In the genomic region with DNA sequence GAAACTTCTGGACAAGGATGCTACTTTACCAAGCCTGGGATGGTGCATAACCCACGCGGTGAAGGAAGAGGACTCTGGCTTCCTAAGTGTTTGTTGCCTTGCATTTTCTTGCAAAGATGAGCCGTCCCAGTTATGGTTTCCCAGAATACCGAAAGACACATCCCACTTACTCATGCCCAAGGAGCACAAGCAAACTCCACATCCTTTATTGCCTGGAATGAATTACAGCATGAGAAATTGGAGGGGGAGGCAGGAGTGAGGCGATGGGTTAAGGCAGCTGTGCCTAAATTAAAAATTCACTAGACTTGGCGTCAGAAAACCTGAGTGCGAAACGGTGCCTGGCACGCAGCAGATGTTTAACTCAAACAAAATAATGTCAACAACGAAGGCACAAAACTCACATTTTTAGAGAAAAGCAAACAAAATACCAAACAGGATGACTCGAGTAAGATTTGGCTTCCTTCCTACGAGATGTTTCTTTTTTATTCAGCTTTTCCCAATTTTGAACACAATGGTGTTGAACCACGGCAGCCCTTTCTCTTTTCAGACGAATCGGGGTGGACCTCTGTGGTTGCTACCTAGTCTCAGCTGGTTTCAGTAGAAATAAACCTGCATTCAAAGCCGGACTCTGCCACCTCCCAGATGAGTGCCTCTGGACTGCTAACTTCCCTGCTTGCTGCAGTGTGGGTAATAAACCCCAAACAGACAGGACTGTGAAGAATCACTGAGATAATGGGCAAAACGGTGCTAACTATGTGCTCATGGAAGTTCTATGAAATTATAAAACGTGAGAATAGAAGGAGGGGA, we compare ENCODE assay signal across 14 cellular contexts.
DNase-seq lines count a peak whose midpoint lies in the region; ATAC-seq lines count a peak whose summit lies in the region.
"Had no signal": no experiment of that assay in that cellular context is flagged by ENCODE, and none has a peak within 500 bp of the region (broad histone marks: within the 10 kb centered on the region; RNA-seq: fewer than 3 reads in every experiment).

No MANE protein-coding gene starts in this region.

- POLR2A ChIA-PET in activated CD4-positive, alpha-beta T cell treated with anti-CD3 and anti-CD28 coated beads, Interleukin-2, amount 10 ng/mL, durations not matched to agents 7 days and 5 days (lab: Charles Lee) = no interaction called here

- H3K36me3 ChIP-seq in mucosa of rectum (ENCODE audit: control insufficient read depth in 2 of 2, insufficient read depth in 2 of 2, low read length in 2 of 2) = no peaks in the 10 kb centered on the region
- H3K36me3 ChIP-seq: esophagus squamous epithelium had no signal

- no peaks in the 10 kb centered on the region for H3K9me3 ChIP-seq in mucosa of rectum (ENCODE audit: control insufficient read depth in 2 of 2, low read length in 2 of 2)
- H3K9me3 ChIP-seq: esophagus squamous epithelium had no signal

- intact Hi-C loops in activated CD4-positive, alpha-beta T cell treated with anti-CD3 and anti-CD28 coated beads, Interleukin-2, amount 10 ng/mL, durations not matched to agents 24 days and 14 days (cut with micrococcal nuclease) = no loop called here

- no peaks in the 10 kb centered on the region for H3K9me3 Mint-ChIP-seq in activated CD4-positive, alpha-beta T cell treated with anti-CD3 and anti-CD28 coated beads, Interleukin-2, amount 10 ng/mL, durations not matched to agents 24 days and 14 days
- H3K9me3 Mint-ChIP-seq in activated CD4-positive, alpha-beta T cell treated with anti-CD3 and anti-CD28 coated beads, Interleukin-2, amount 10 ng/mL, durations not matched to agents 7 days and 5 days = no peaks in the 10 kb centered on the region

- H3K4me3 ChIP-seq in mucosa of rectum (ENCODE audit: low read length in 2 of 2) = peak overlapping the region; percentile 5 to 50
- H3K4me3 ChIP-seq: K562 had no signal

- H3K27me3 Mint-ChIP-seq in activated CD4-positive, alpha-beta T cell treated with anti-CD3 and anti-CD28 coated beads, Interleukin-2, amount 10 ng/mL, durations not matched to agents 24 days and 14 days = peaks cover 31% of the 10 kb centered on the region
- H3K27me3 Mint-ChIP-seq in activated CD4-positive, alpha-beta T cell treated with anti-CD3 and anti-CD28 coated beads, Interleukin-2, amount 10 ng/mL, durations not matched to agents 7 days and 5 days = peaks cover 2% of the 10 kb centered on the region

- no peaks in the 10 kb centered on the region for H3K36me3 Mint-ChIP-seq in activated CD4-positive, alpha-beta T cell treated with anti-CD3 and anti-CD28 coated beads, Interleukin-2, amount 10 ng/mL, durations not matched to agents 24 days and 14 days (ENCODE audit: low read depth)
- no peaks in the 10 kb centered on the region for H3K36me3 Mint-ChIP-seq in activated CD4-positive, alpha-beta T cell treated with anti-CD3 and anti-CD28 coated beads, Interleukin-2, amount 10 ng/mL, durations not matched to agents 7 days and 5 days (ENCODE audit: low read depth)

- CTCF ChIA-PET in activated CD4-positive, alpha-beta T cell treated with anti-CD3 and anti-CD28 coated beads, Interleukin-2, amount 10 ng/mL, durations not matched to agents 7 days and 5 days (lab: Charles Lee) = no interaction called here

- no peak overlapping the region for H3K4me3 Mint-ChIP-seq in activated CD4-positive, alpha-beta T cell treated with anti-CD3 and anti-CD28 coated beads, Interleukin-2, amount 10 ng/mL, durations not matched to agents 24 days and 14 days
- no peak overlapping the region for H3K4me3 Mint-ChIP-seq in activated CD4-positive, alpha-beta T cell treated with anti-CD3 and anti-CD28 coated beads, Interleukin-2, amount 10 ng/mL, durations not matched to agents 7 days and 5 days

- DNase-seq in activated CD4-positive, alpha-beta T cell treated with anti-CD3 and anti-CD28 coated beads, Interleukin-2, amount 10 ng/mL, durations not matched to agents 24 days and 14 days = peak; percentile 31
- DNase-seq in activated CD4-positive, alpha-beta T cell treated with anti-CD3 and anti-CD28 coated beads, Interleukin-2, amount 10 ng/mL, durations not matched to agents 7 days and 5 days = no peak
- DNase-seq in NCI-H1092 treated with DMSO at 0.1 percent for 48 hours (lab: John Stamatoyannopoulos, UW) = no peak
- no peak for DNase-seq in NCI-H1436 treated with DMSO at 0.1 percent for 48 hours (lab: John Stamatoyannopoulos, UW)
- DNase-seq: DND-41, esophagus squamous epithelium, left cardiac atrium, NCI-H2107 had no signal

- H3K4me1 Mint-ChIP-seq in activated CD4-positive, alpha-beta T cell treated with anti-CD3 and anti-CD28 coated beads, Interleukin-2, amount 10 ng/mL, durations not matched to agents 24 days and 14 days = no peaks in the 10 kb centered on the region
- no peaks in the 10 kb centered on the region for H3K4me1 Mint-ChIP-seq in activated CD4-positive, alpha-beta T cell treated with anti-CD3 and anti-CD28 coated beads, Interleukin-2, amount 10 ng/mL, durations not matched to agents 7 days and 5 days

- H3K27ac Mint-ChIP-seq in activated CD4-positive, alpha-beta T cell treated with anti-CD3 and anti-CD28 coated beads, Interleukin-2, amount 10 ng/mL, durations not matched to agents 24 days and 14 days = no peak overlapping the region
- no peak overlapping the region for H3K27ac Mint-ChIP-seq in activated CD4-positive, alpha-beta T cell treated with anti-CD3 and anti-CD28 coated beads, Interleukin-2, amount 10 ng/mL, durations not matched to agents 7 days and 5 days

- H3K27ac ChIP-seq in cingulate gyrus (ENCODE audit: low read depth, low read length) (peak overlapping the region; percentile 3), mucosa of rectum (ENCODE audit: low read depth in 2 of 2, low read length in 2 of 2) (peak overlapping the region in 1 of 2 donors; percentile 23)
- H3K27ac ChIP-seq: 22Rv1 had no signal

- peaks cover 9 to 12% of the 10 kb centered on the region in 2 donors for H3K4me1 ChIP-seq in mucosa of rectum (ENCODE audit: control insufficient read depth in 2 of 2, insufficient read depth in 2 of 2, low read length in 2 of 2)

- ATAC-seq in GM18868 (IDR thresholded peaks at IDR 0.05; ENCODE audit: unreplicated experiment) (no peak), GM18498 (IDR thresholded peaks at IDR 0.05; ENCODE audit: unreplicated experiment) (no peak)
- ATAC-seq: K562 had no signal

- no peaks in the 10 kb centered on the region for H3K27me3 ChIP-seq in mucosa of rectum (ENCODE audit: control insufficient read depth in 2 of 2, insufficient read depth in 2 of 2, low read length in 2 of 2)

- H3K9ac ChIP-seq in mucosa of rectum (ENCODE audit: low read depth in 1 of 2, low read length in 2 of 2) = no peak overlapping the region
